Comparison of ENCODE assay signal across 22 cellular contexts in the genomic region with DNA sequence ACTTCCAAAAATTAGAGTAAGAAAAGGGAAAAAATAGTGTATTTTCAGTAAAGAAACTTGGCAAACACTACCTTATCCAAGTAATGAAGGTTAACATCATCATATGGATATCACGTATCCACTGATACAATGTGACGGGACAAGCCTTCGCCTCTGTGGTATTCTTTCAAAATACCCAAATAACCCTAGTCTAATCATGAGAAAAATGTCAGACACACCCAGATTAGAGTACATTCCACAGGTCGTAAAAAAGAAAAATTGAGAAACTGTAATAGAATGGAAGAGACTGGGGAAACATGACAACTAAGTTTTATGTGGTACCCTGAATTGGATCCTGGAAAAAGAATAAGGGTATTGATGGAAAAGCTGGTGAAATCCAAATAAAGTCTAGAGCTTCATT.
"Had no signal": no experiment of that assay in that cellular context is flagged by ENCODE, and none has a peak within 500 bp of the region (broad histone marks: within the 10 kb centered on the region; RNA-seq: fewer than 3 reads in every experiment).

No MANE protein-coding gene starts in this region.

- H3K4me1 Mint-ChIP-seq: activated B cell treated with CpG ODN at 0.5 μM for 24 hours; activated CD4-positive, alpha-beta T cell treated with anti-CD3 and anti-CD28 coated beads, Interleukin-2, amount 10 ng/mL, durations not matched to agents 7 days and 5 days; T-helper 17 cell had no signal

- DNase-seq: activated B cell treated with CpG ODN at 0.5 μM for 24 hours; activated CD4-positive, alpha-beta memory T cell treated with anti-CD3 and anti-CD28 coated beads for 36 hours; activated CD4-positive, alpha-beta T cell treated with anti-CD3 and anti-CD28 coated beads for 1 hour; activated CD4-positive, alpha-beta T cell treated with anti-CD3 and anti-CD28 coated beads, Interleukin-2, amount 10 ng/mL, durations not matched to agents 7 days and 5 days; activated CD8-positive, alpha-beta memory T cell treated with anti-CD3 and anti-CD28 coated beads for 24 hours; activated gamma-delta T cell; activated naive CD4-positive, alpha-beta T cell treated with anti-CD3 and anti-CD28 coated beads for 36 hours; activated T-cell treated with anti-CD3 and anti-CD28 coated beads, Interleukin-2, amount 50 U/mL, for 4 hours; caudate nucleus; Karpas-422; NCI-H1092; NCI-H1417; NCI-H1930; NCI-H2107; NCI-H446; NCI-H524; PC-3; SIG-M5; T-helper 17 cell; T-helper 9 cell had no signal

- H3K4me3 ChIP-seq: K562 had no signal

- H3K4me3 Mint-ChIP-seq: activated B cell treated with CpG ODN at 0.5 μM for 24 hours; activated CD4-positive, alpha-beta memory T cell treated with anti-CD3 and anti-CD28 coated beads for 36 hours; activated CD4-positive, alpha-beta T cell treated with anti-CD3 and anti-CD28 coated beads, Interleukin-2, amount 10 ng/mL, durations not matched to agents 7 days and 5 days; activated naive CD4-positive, alpha-beta T cell treated with anti-CD3 and anti-CD28 coated beads for 36 hours; activated naive CD8-positive, alpha-beta T cell; activated T-cell treated with anti-CD3 and anti-CD28 coated beads, Interleukin-2, amount 50 U/mL, for 4 hours; T-helper 17 cell had no signal

- H3K27ac Mint-ChIP-seq: activated B cell treated with CpG ODN at 0.5 μM for 24 hours; activated CD4-positive, alpha-beta memory T cell treated with anti-CD3 and anti-CD28 coated beads for 36 hours; activated CD4-positive, alpha-beta T cell treated with anti-CD3 and anti-CD28 coated beads, Interleukin-2, amount 10 ng/mL, durations not matched to agents 7 days and 5 days; activated naive CD4-positive, alpha-beta T cell treated with anti-CD3 and anti-CD28 coated beads for 36 hours; activated naive CD8-positive, alpha-beta T cell; T-helper 17 cell had no signal

- ATAC-seq: activated T-cell treated with anti-CD3 and anti-CD28 coated beads, Interleukin-2, amount 50 U/mL, for 4 hours; K562; PC-3; T-helper 17 cell had no signal

- H3K9me3 Mint-ChIP-seq: activated B cell treated with CpG ODN at 0.5 μM for 24 hours; activated CD4-positive, alpha-beta memory T cell treated with anti-CD3 and anti-CD28 coated beads for 36 hours; activated naive CD4-positive, alpha-beta T cell treated with anti-CD3 and anti-CD28 coated beads for 36 hours; activated T-cell treated with anti-CD3 and anti-CD28 coated beads, Interleukin-2, amount 50 U/mL, for 4 hours had no signal

- H3K27me3 Mint-ChIP-seq: activated B cell treated with CpG ODN at 0.5 μM for 24 hours; activated CD4-positive, alpha-beta memory T cell treated with anti-CD3 and anti-CD28 coated beads for 36 hours; activated CD4-positive, alpha-beta T cell treated with anti-CD3 and anti-CD28 coated beads, Interleukin-2, amount 10 ng/mL, durations not matched to agents 7 days and 5 days; activated naive CD8-positive, alpha-beta T cell; T-helper 17 cell had no signal
